In the genomic region with DNA sequence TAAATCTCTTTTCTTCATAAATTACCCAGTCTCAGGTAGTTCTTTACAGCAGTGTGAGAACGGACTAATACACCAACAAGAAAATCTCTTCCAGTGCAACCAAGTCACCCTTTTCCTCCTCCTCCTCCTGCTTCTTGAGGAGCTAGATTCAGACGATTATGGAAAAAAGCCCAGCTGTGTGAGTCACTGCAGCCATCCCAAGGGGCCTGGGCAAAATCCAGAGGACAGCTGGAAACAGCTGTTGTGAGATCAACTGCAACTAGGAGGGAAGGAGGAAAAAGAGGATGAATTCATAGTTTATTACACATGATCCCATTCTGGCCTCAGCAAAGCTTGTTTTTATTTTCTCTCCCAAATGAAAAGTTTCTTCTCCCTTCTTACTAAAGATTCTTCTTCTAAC, we compare ENCODE assay signal across 10 cellular contexts. TPM values are rescaled to one million over a fixed set of nuclear protein-coding genes. Genes with fewer than 3 reads are reported as not detected.
DNase-seq lines count a peak whose midpoint lies in the region; ATAC-seq and TF ChIP-seq lines count a peak whose summit lies in the region.
"Had no signal": no experiment of that assay in that cellular context is flagged by ENCODE, and none has a peak within 500 bp of the region (broad histone marks: within the 10 kb centered on the region; RNA-seq: fewer than 3 reads in every experiment).

No MANE protein-coding gene starts in this region.

- peak; percentile 90 to 95 for ATAC-seq in left cardiac atrium
- ATAC-seq in sciatic nerve = peak; percentile 97
- ATAC-seq in GM19452 (IDR thresholded peaks at IDR 0.05; ENCODE audit: unreplicated experiment) = no peak
- ATAC-seq in activated CD8-positive, alpha-beta T cell treated with anti-CD3 and anti-CD28 coated beads, Interleukin-2, amount 10 ng/mL, durations not matched to agents 7 days and 5 days = no peak

- no peak overlapping the region for H3K27ac Mint-ChIP-seq in activated CD8-positive, alpha-beta T cell treated with anti-CD3 and anti-CD28 coated beads, Interleukin-2, amount 10 ng/mL, durations not matched to agents 7 days and 5 days

- intact Hi-C loops in ascending aorta (cut with DNase I) (no loop called here), left cardiac atrium (cut with DNase I) (no loop called here), sciatic nerve (cut with DNase I) (no loop called here)

- peaks cover 18% of the 10 kb centered on the region for H3K27me3 Mint-ChIP-seq in activated CD8-positive, alpha-beta T cell treated with anti-CD3 and anti-CD28 coated beads, Interleukin-2, amount 10 ng/mL, durations not matched to agents 7 days and 5 days (ENCODE audit: low read depth)

- peak overlapping the region in 1 of 2 donors; percentile 35 for H3K4me3 ChIP-seq in ascending aorta
- H3K4me3 ChIP-seq: dorsolateral prefrontal cortex had no signal

- no peaks in the 10 kb centered on the region for H3K9me3 Mint-ChIP-seq in activated CD8-positive, alpha-beta T cell treated with anti-CD3 and anti-CD28 coated beads, Interleukin-2, amount 10 ng/mL, durations not matched to agents 7 days and 5 days (ENCODE audit: insufficient read depth)

- H3K4me1 ChIP-seq in ascending aorta = peaks cover 4 to 14% of the 10 kb centered on the region in 2 donors

- POLR2A ChIA-PET in activated CD8-positive, alpha-beta T cell treated with anti-CD3 and anti-CD28 coated beads, Interleukin-2, amount 10 ng/mL, durations not matched to agents 7 days and 5 days (lab: Charles Lee) = no interaction called here

- CTCF ChIA-PET in activated CD8-positive, alpha-beta T cell treated with anti-CD3 and anti-CD28 coated beads, Interleukin-2, amount 10 ng/mL, durations not matched to agents 7 days and 5 days (lab: Charles Lee) = interaction anchor here (0.9 kb wide), 1 partner anchor 70 kb away, joined by 3 read pairs; no protein-coding TSS in a partner anchor

- no peak overlapping the region for H3K4me3 Mint-ChIP-seq in activated CD8-positive, alpha-beta T cell treated with anti-CD3 and anti-CD28 coated beads, Interleukin-2, amount 10 ng/mL, durations not matched to agents 7 days and 5 days

- no peaks in the 10 kb centered on the region for H3K36me3 Mint-ChIP-seq in activated CD8-positive, alpha-beta T cell treated with anti-CD3 and anti-CD28 coated beads, Interleukin-2, amount 10 ng/mL, durations not matched to agents 7 days and 5 days (ENCODE audit: low read depth)

- H3K36me3 ChIP-seq in ascending aorta = no peaks in the 10 kb centered on the region

- H3K4me1 Mint-ChIP-seq in activated CD8-positive, alpha-beta T cell treated with anti-CD3 and anti-CD28 coated beads, Interleukin-2, amount 10 ng/mL, durations not matched to agents 7 days and 5 days (ENCODE audit: low read depth) = no peaks in the 10 kb centered on the region

- TF ChIP-seq CTCF in ascending aorta (IDR thresholded peaks at IDR 0.05) = no peak

- H3K27ac ChIP-seq in ascending aorta = peak overlapping the region; percentile 52 to 82

- peak; percentile 95 for DNase-seq in EL
- peak; percentile 52 to 91 for DNase-seq in ascending aorta (ENCODE audit: low spot score in 2 of 2)
- DNase-seq in left cardiac atrium = peak; percentile 74
- peak; percentile 84 for DNase-seq in sciatic nerve (ENCODE audit: low spot score)
- DNase-seq in NCI-H345 (lab: John Stamatoyannopoulos, UW) = no peak
- no peak for DNase-seq in NCI-H774 (lab: John Stamatoyannopoulos, UW)
- DNase-seq in activated CD8-positive, alpha-beta T cell treated with anti-CD3 and anti-CD28 coated beads, Interleukin-2, amount 10 ng/mL, durations not matched to agents 7 days and 5 days = no peak
- DNase-seq: DND-41 had no signal

- H3K27me3 ChIP-seq in ascending aorta = no peaks in the 10 kb centered on the region
- H3K27me3 ChIP-seq: dorsolateral prefrontal cortex had no signal

- H3K9me3 ChIP-seq in ascending aorta = no peaks in the 10 kb centered on the region

RNA-seq across cellular contexts. Expression of a gene that starts 32.9 kb away (rescaled TPM):
- 58.1 TPM for total RNA-seq in ascending aorta
- 10 to 100 TPM; 71.5 to 73.6 TPM for total RNA-seq in left cardiac atrium
- total RNA-seq in sciatic nerve = 77.7 TPM
- under 1 TPM; 0.03 to 0.37 TPM for total RNA-seq in activated CD8-positive, alpha-beta T cell treated with anti-CD3 and anti-CD28 coated beads, Interleukin-2, amount 10 ng/mL, durations not matched to agents 7 days and 5 days

Comparison
In these comparisons a context has a peak if more than half of its experiments do, and no peak if none do; other contexts are left out.
1. DNase-seq: peak in EL (single experiment), ascending aorta (2 of 2), left cardiac atrium (single experiment) and sciatic nerve (single experiment); none in NCI-H345 (single experiment), NCI-H774 (single experiment) and activated CD8-positive, alpha-beta T cell treated with anti-CD3 and anti-CD28 coated beads, Interleukin-2, amount 10 ng/mL, durations not matched to agents 7 days and 5 days (single experiment).
2. ATAC-seq: peak in left cardiac atrium (2 of 2) and sciatic nerve (single experiment); none in GM19452 (single experiment) and activated CD8-positive, alpha-beta T cell treated with anti-CD3 and anti-CD28 coated beads, Interleukin-2, amount 10 ng/mL, durations not matched to agents 7 days and 5 days (single experiment).
3. RNA of a gene that starts 32.9 kb away (total RNA-seq): 77.7 TPM in sciatic nerve (single experiment), 71.5 to 73.6 TPM in left cardiac atrium and 58.1 TPM in ascending aorta (single experiment); 0.03 to 0.37 TPM in activated CD8-positive, alpha-beta T cell treated with anti-CD3 and anti-CD28 coated beads, Interleukin-2, amount 10 ng/mL, durations not matched to agents 7 days and 5 days; every median in the first group is over 10 times any median in the second.